In the genomic region with DNA sequence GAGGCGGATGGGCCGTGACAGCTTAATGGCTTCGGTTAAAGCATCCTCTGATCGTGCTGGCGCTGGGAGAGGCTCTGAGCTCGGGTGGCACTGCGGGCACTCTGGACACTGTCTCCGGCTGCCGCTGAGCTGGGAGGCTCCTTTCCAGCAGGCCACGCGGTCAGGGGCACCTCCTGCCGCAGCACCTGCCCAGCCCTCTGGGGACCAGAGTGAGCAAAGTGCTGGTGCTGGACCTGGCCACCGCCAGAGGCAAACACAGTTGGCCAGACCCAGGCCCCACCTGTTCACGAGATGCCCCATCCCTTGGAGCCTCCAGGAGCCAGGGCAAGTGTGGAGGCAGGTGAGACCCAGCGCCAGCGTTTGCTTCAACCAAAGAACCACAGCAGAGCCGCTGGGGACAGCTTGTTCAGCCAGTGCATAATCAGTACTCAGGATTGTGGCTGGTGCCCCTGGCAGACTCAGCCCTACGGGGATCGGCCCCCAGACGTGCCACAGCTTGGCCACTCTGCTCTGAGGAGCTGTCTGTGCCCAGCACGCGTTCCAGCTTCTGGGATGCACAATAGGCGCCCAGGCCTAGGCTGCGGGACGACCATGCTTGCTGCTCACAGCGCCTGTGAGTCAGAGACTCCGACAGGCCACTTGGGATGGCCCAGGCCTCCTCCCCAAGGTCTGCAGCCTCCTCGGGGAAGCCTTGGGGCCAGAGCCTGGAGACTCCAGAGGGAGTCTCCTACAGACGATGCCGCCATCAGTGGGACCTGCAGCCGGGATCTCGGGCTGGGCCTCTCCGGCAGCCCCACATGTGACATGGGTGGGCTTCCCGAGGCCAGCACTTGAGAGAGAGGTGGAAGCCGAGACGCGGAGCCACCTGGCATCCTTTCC, we compare ENCODE assay signal across 1 cellular context.
TF ChIP-seq lines count a peak whose summit lies in the region.

No MANE protein-coding gene starts in this region.

TF ChIP-seq in liver, 16 proteins besides CTCF, POLR2A, EP300 and RAD21 (continued from another document):
- TF ChIP-seq, protein P1, sequence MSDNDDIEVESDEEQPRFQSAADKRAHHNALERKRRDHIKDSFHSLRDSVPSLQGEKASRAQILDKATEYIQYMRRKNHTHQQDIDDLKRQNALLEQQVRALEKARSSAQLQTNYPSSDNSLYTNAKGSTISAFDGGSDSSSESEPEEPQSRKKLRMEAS (IDR thresholded peaks at IDR 0.05): no peak
- TF ChIP-seq EGR1 (IDR thresholded peaks at IDR 0.05; ENCODE audit: low read depth in 2 of 2): no peak
- no peak for TF ChIP-seq HNF4G (IDR thresholded peaks at IDR 0.05)
- TF ChIP-seq, protein P2, sequence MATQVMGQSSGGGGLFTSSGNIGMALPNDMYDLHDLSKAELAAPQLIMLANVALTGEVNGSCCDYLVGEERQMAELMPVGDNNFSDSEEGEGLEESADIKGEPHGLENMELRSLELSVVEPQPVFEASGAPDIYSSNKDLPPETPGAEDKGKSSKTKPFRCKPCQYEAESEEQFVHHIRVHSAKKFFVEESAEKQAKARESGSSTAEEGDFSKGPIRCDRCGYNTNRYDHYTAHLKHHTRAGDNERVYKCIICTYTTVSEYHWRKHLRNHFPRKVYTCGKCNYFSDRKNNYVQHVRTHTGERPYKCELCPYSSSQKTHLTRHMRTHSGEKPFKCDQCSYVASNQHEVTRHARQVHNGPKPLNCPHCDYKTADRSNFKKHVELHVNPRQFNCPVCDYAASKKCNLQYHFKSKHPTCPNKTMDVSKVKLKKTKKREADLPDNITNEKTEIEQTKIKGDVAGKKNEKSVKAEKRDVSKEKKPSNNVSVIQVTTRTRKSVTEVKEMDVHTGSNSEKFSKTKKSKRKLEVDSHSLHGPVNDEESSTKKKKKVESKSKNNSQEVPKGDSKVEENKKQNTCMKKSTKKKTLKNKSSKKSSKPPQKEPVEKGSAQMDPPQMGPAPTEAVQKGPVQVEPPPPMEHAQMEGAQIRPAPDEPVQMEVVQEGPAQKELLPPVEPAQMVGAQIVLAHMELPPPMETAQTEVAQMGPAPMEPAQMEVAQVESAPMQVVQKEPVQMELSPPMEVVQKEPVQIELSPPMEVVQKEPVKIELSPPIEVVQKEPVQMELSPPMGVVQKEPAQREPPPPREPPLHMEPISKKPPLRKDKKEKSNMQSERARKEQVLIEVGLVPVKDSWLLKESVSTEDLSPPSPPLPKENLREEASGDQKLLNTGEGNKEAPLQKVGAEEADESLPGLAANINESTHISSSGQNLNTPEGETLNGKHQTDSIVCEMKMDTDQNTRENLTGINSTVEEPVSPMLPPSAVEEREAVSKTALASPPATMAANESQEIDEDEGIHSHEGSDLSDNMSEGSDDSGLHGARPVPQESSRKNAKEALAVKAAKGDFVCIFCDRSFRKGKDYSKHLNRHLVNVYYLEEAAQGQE (IDR thresholded peaks at IDR 0.05): no peak
- no peak for TF ChIP-seq YY1 (IDR thresholded peaks at IDR 0.05)
- TF ChIP-seq HNF4A (conservative IDR thresholded peaks at IDR 0.05): no peak
- no peak for TF ChIP-seq JUND (IDR thresholded peaks at IDR 0.05)
- TF ChIP-seq, protein P3, sequence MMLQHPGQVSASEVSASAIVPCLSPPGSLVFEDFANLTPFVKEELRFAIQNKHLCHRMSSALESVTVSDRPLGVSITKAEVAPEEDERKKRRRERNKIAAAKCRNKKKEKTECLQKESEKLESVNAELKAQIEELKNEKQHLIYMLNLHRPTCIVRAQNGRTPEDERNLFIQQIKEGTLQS (IDR thresholded peaks at IDR 0.05): no peak
- no peak for TF ChIP-seq FOXA2 (IDR thresholded peaks at IDR 0.05)
- no peak for TF ChIP-seq RXRA (IDR thresholded peaks at IDR 0.05)
